ENCODE assay signal across 15 cellular contexts in the genomic region with DNA sequence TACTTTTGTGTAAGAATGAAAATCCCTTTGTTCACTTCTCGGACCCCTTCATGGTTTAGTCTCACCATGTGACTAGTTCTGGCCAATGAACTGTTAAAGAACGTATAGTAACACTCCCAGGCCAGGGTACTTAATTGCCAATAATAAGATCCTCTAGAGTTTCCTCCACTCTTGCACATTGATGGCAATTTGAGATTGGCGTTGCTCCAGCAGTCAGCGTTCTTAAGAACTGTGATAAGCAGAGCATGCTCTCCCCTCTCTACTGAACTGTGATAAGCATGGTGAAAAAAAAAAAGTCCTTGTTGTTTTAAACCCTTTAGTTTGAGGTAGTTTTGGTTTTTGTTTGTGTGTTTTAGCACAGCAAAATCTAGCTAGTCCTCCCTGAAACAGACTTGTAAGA.
DNase-seq lines count a peak whose midpoint lies in the region; ATAC-seq and TF ChIP-seq lines count a peak whose summit lies in the region.
"Had no signal": no experiment of that assay in that cellular context is flagged by ENCODE, and none has a peak within 500 bp of the region (broad histone marks: within the 10 kb centered on the region; RNA-seq: fewer than 3 reads in every experiment).

No MANE protein-coding gene starts in this region.

- H4K20me1 ChIP-seq in H9 (ENCODE audit: control insufficient read depth, insufficient read depth, insufficient read length), result no peaks in the 10 kb centered on the region

- no peak overlapping the region for H3K56ac ChIP-seq in H9 (ENCODE audit: insufficient read length, low read depth, low read length)

- no peak for ATAC-seq in GM19023 (IDR thresholded peaks at IDR 0.05; ENCODE audit: unreplicated experiment)
- ATAC-seq in HG03039 (IDR thresholded peaks at IDR 0.05; ENCODE audit: unreplicated experiment), result no peak
- ATAC-seq: SK-N-SH treated with all-trans-retinoic acid at 6 μM for 48 hours had no signal

- no peak overlapping the region for H4K8ac ChIP-seq in H9 (replicated peaks; ENCODE audit: insufficient read length, low read depth, low read length)

- peaks cover 0 to 3% of the 10 kb centered on the region in 2 experiments; a peak in 3 of 4 replicates for H3K4me1 Mint-ChIP-seq in H9
- H3K4me1 Mint-ChIP-seq: B cell; CD4-positive, alpha-beta memory T cell had no signal

- no peak overlapping the region for H2BK120ac ChIP-seq in H9 (ENCODE audit: low read depth, low read length, poor library complexity, severe bottlenecking)

- H3T11ph ChIP-seq in H9 (ENCODE audit: low read length), result no peak overlapping the region

- DNase-seq in BE2C, result peak; percentile 34
- DNase-seq in H9, result no peak
- DNase-seq in NCI-H2227 treated with DMSO at 0.1 percent for 48 hours (lab: John Stamatoyannopoulos, UW), result peak; percentile 44
- DNase-seq in left kidney (ENCODE audit: low read depth, low spot score), result peak; percentile 14
- DNase-seq in activated T-cell treated with anti-CD3 and anti-CD28 coated beads, Interleukin-2, amount 50 U/mL, for 1 hour, result no peak
- DNase-seq: ACHN; CD4-positive, alpha-beta memory T cell; NCI-H1694 treated with DMSO at 0.1 percent for 48 hours; NCI-H510A treated with DMSO at 0.1 percent for 48 hours; Right ventricle myocardium superior had no signal

- no peaks in the 10 kb centered on the region for H3K23me2 ChIP-seq in H9 (ENCODE audit: insufficient read length, low read depth, low read length, poor library complexity, severe bottlenecking)

- H3K27me3 Mint-ChIP-seq in H9 (ENCODE audit: low read depth), result no peaks in the 10 kb centered on the region
- H3K27me3 Mint-ChIP-seq: B cell; CD4-positive, alpha-beta memory T cell had no signal

- no peak overlapping the region for H4K5ac ChIP-seq in H9 (ENCODE audit: insufficient read length, low read depth, low read length)

- H3K14ac ChIP-seq in H9 (ENCODE audit: insufficient read depth, low read length), result no peak overlapping the region

- no peak overlapping the region for H2BK15ac ChIP-seq in H9 (ENCODE audit: low read depth, low read length)

- no peak overlapping the region for H3K18ac ChIP-seq in H9 (ENCODE audit: insufficient read length, low read depth, low read length)

- H3K4me2 ChIP-seq in H9 (ENCODE audit: insufficient read depth, insufficient read length, low read length), result no peak overlapping the region

- no peaks in the 10 kb centered on the region for H3K36me3 ChIP-seq in BE2C

- H3K4me3 ChIP-seq in BE2C (ENCODE audit: low read depth, low read length), result no peak overlapping the region

- H3K9ac ChIP-seq in H9 (ENCODE audit: extremely low read depth, insufficient read length, low read length), result no peak overlapping the region

- H2BK5ac ChIP-seq in H9 (ENCODE audit: insufficient read length, low read length), result no peak overlapping the region

- TF ChIP-seq CTCF in BE2C (IDR thresholded peaks at IDR 0.05; ENCODE audit: low read depth, low read length), result no peak
- TF ChIP-seq CTCF in H9 (conservative IDR thresholded peaks at IDR 0.05), result no peak

- WGBS in H9 (ENCODE audit: extremely low coverage, insufficient read length, low lambda C conversion rate), result no CpG with 5 or more reads among the region's 4 CpGs

- H3K4me3 Mint-ChIP-seq in H9, result no peak overlapping the region
- H3K4me3 Mint-ChIP-seq: B cell; CD4-positive, alpha-beta memory T cell; T-helper 1 cell treated with Interleukin-12 subunit alpha and Interleukin-12 subunit beta and Interleukin-4 antibody, amounts not matched to agents 30 μg/mL and 1 μg/mL, for 36 hours had no signal

- H3K4ac ChIP-seq in H9 (ENCODE audit: low read depth, low read length), result no peak overlapping the region

- no peak overlapping the region for H3K27ac Mint-ChIP-seq in H9
- H3K27ac Mint-ChIP-seq: B cell; CD4-positive, alpha-beta memory T cell; T-helper 1 cell treated with Interleukin-12 subunit alpha and Interleukin-12 subunit beta and Interleukin-4 antibody, amounts not matched to agents 30 μg/mL and 1 μg/mL, for 36 hours had no signal

- no peak overlapping the region for H2BK12ac ChIP-seq in H9 (ENCODE audit: insufficient read length, low read depth, low read length)

- H3K36me3 Mint-ChIP-seq in H9 (ENCODE audit: insufficient read depth in 1 of 3, low read depth in 3 of 3), result peaks cover 0 to 2% (median 0%) of the 10 kb centered on the region in 3 experiments; a peak in 1 of 7 replicates
- H3K36me3 Mint-ChIP-seq: CD4-positive, alpha-beta memory T cell had no signal

- no peak overlapping the region for H2AK5ac ChIP-seq in H9 (ENCODE audit: insufficient read length, low read length)

- H3K9me3 ChIP-seq in BE2C (no peaks in the 10 kb centered on the region; the same call in 1 of the 2 replicates), H9 (ENCODE audit: control insufficient read depth, low read depth, low read length) (no peaks in the 10 kb centered on the region)

- H3K27me3 ChIP-seq in BE2C, result no peaks in the 10 kb centered on the region
- no peaks in the 10 kb centered on the region for H3K27me3 ChIP-seq in H9 (ENCODE audit: insufficient read depth, low read length)

- H3K23ac ChIP-seq in H9 (ENCODE audit: insufficient read length, low read depth, low read length), result no peak overlapping the region

- H3K79me2 ChIP-seq in H9 (ENCODE audit: insufficient read depth, low read length), result no peaks in the 10 kb centered on the region

- no peak overlapping the region for H2BK20ac ChIP-seq in H9 (ENCODE audit: low read depth, low read length, poor library complexity, severe bottlenecking)

- peak overlapping the region; percentile 29 for H2AFZ ChIP-seq in H9 (ENCODE audit: low read length)

- no peak overlapping the region for H4K91ac ChIP-seq in H9 (ENCODE audit: insufficient read length, low read depth, low read length)

- peaks cover 0 to 2% of the 10 kb centered on the region in 2 experiments; a peak in 1 of 5 replicates for H3K9me3 Mint-ChIP-seq in H9

- H3K27ac ChIP-seq in H9 (ENCODE audit: insufficient read length, low read depth, low read length), result no peak overlapping the region

- H3K4me1 ChIP-seq in BE2C, result peaks cover 5% of the 10 kb centered on the region
- H3K4me1 ChIP-seq in H9 (ENCODE audit: insufficient read depth, low read length), result no peaks in the 10 kb centered on the region

- no peaks in the 10 kb centered on the region for H3K79me1 ChIP-seq in H9 (ENCODE audit: insufficient read depth, low read depth, low read length, poor library complexity, severe bottlenecking)

Comparison
In these comparisons a context has a peak if more than half of its experiments do, and no peak if none do; other contexts are left out.
1. DNase-seq: peak in BE2C (single experiment), NCI-H2227 treated with DMSO at 0.1 percent for 48 hours (single experiment) and left kidney (single experiment); none in H9 (single experiment) and activated T-cell treated with anti-CD3 and anti-CD28 coated beads, Interleukin-2, amount 50 U/mL, for 1 hour (single experiment).